Comparison of ENCODE assay signal across 18 cellular contexts in genomic region chr12:9711664-9712063, GRCh38. TPM values are rescaled to one million over a fixed set of nuclear protein-coding genes. Genes with fewer than 3 reads are reported as not detected.
DNase-seq lines count a peak whose midpoint lies in the region; ATAC-seq, FAIRE-seq and TF ChIP-seq lines count a peak whose summit lies in the region.
"Had no signal": no experiment of that assay in that cellular context is flagged by ENCODE, and none has a peak within 500 bp of the region (broad histone marks: within the 10 kb centered on the region; RNA-seq: fewer than 3 reads in every experiment).

No MANE protein-coding gene starts in this region.

- CTCF ChIA-PET in OCI-LY7 (lab: Charles Lee; ENCODE audit: unreplicated experiment) = interaction anchor here (0.9 to 2.8 kb wide), 2 partner anchors 15 to 77 kb away, joined by 3 to 7 read pairs; no protein-coding TSS in a partner anchor
- CTCF ChIA-PET in activated CD8-positive, alpha-beta T cell treated with anti-CD3 and anti-CD28 coated beads for 36 hours (lab: Charles Lee) = interaction anchor here (0.8 to 1.6 kb wide), 6 partner anchors 9 to 77 kb away, joined by 3 to 7 read pairs (median 4); no protein-coding TSS in a partner anchor

- H3K4me1 Mint-ChIP-seq in stimulated activated memory B cell treated with anti-CD40 and anti-IgM and Interleukin-4, amounts not matched to agents 10 μg/mL and 1 μg/mL and 100 μg/mL, for 72 hours = peaks cover 90% of the 10 kb centered on the region
- H3K4me1 Mint-ChIP-seq in activated CD8-positive, alpha-beta T cell treated with anti-CD3 and anti-CD28 coated beads for 36 hours (ENCODE audit: low read depth) = peaks cover 40% of the 10 kb centered on the region

- DNase-seq in ELR (ENCODE audit: low read depth) (peak; percentile 6), OCI-LY7 (ENCODE audit: low spot score) (no peak), foreskin melanocyte (peak; percentile 8), HTR-8/SVneo (ENCODE audit: insufficient read length, low spot score) (no peak), hepatocyte (ENCODE audit: low spot score) (no peak)
- no peak for DNase-seq in activated CD8-positive, alpha-beta T cell treated with anti-CD3 and anti-CD28 coated beads for 36 hours
- DNase-seq: activated CD4-positive, CD25-positive, alpha-beta regulatory T cell; anterior cingulate cortex; C1 segment of cervical spinal cord; left ventricle myocardium superior; MG63; NCI-H446 had no signal

- no peaks in the 10 kb centered on the region for H3K27me3 Mint-ChIP-seq in stimulated activated memory B cell treated with anti-CD40 and anti-IgM and Interleukin-4, amounts not matched to agents 10 μg/mL and 1 μg/mL and 100 μg/mL, for 72 hours
- H3K27me3 Mint-ChIP-seq in activated CD8-positive, alpha-beta T cell treated with anti-CD3 and anti-CD28 coated beads for 36 hours = no peaks in the 10 kb centered on the region

- no peaks in the 10 kb centered on the region for H3K27me3 ChIP-seq in hepatocyte
- H3K27me3 ChIP-seq: gastroesophageal sphincter, MG63 had no signal

- peaks cover 44% of the 10 kb centered on the region for H3K36me3 Mint-ChIP-seq in stimulated activated memory B cell treated with anti-CD40 and anti-IgM and Interleukin-4, amounts not matched to agents 10 μg/mL and 1 μg/mL and 100 μg/mL, for 72 hours
- H3K36me3 Mint-ChIP-seq in activated CD8-positive, alpha-beta T cell treated with anti-CD3 and anti-CD28 coated beads for 36 hours (ENCODE audit: low read depth) = peaks cover 11% of the 10 kb centered on the region

- H3K9me3 ChIP-seq in OCI-LY7 (ENCODE audit: low read length) (peaks cover 8% of the 10 kb centered on the region; the same call in 1 of the 2 replicates), hepatocyte (ENCODE audit: low read depth) (no peaks in the 10 kb centered on the region)
- H3K9me3 ChIP-seq: gastroesophageal sphincter, MG63 had no signal

- H3K4me1 ChIP-seq in OCI-LY7 (ENCODE audit: insufficient read depth, low read length, poor library complexity, severe bottlenecking) (peaks cover 97% of the 10 kb centered on the region), hepatocyte (ENCODE audit: insufficient read depth) (no peaks in the 10 kb centered on the region)
- H3K4me1 ChIP-seq: gastroesophageal sphincter had no signal

- H4K20me1 ChIP-seq in OCI-LY7 (ENCODE audit: insufficient read depth, low read length) (no peaks in the 10 kb centered on the region), hepatocyte (ENCODE audit: insufficient read depth, poor library complexity, severe bottlenecking) (no peaks in the 10 kb centered on the region)

- no peak for ATAC-seq in stimulated activated memory B cell treated with anti-CD40 and anti-IgM and Interleukin-4, amounts not matched to agents 10 μg/mL and 1 μg/mL and 100 μg/mL, for 72 hours
- no peak for ATAC-seq in activated CD8-positive, alpha-beta T cell treated with anti-CD3 and anti-CD28 coated beads for 36 hours
- ATAC-seq: gastroesophageal sphincter, left ventricle myocardium superior had no signal

- peaks cover 24% of the 10 kb centered on the region for H3K36me3 ChIP-seq in OCI-LY7 (ENCODE audit: insufficient read depth, low read length)
- no peaks in the 10 kb centered on the region for H3K36me3 ChIP-seq in hepatocyte (replicated peaks; ENCODE audit: insufficient read depth, low read depth)
- H3K36me3 ChIP-seq: gastroesophageal sphincter, MG63 had no signal

- H3K9me2 ChIP-seq in OCI-LY7 (ENCODE audit: insufficient read depth, low read length) (no peaks in the 10 kb centered on the region), hepatocyte (replicated peaks; ENCODE audit: insufficient read depth) (no peaks in the 10 kb centered on the region)

- H3K4me2 ChIP-seq in OCI-LY7 (ENCODE audit: low read length) (peak overlapping the region; percentile 63; the same call in 1 of the 2 replicates), hepatocyte (no peak overlapping the region)

- H3K27ac Mint-ChIP-seq in stimulated activated memory B cell treated with anti-CD40 and anti-IgM and Interleukin-4, amounts not matched to agents 10 μg/mL and 1 μg/mL and 100 μg/mL, for 72 hours = peak overlapping the region; percentile 81
- no peak overlapping the region for H3K27ac Mint-ChIP-seq in activated CD8-positive, alpha-beta T cell treated with anti-CD3 and anti-CD28 coated beads for 36 hours

- TF ChIP-seq CTCF in OCI-LY7 (conservative IDR thresholded peaks at IDR 0.05; ENCODE audit: low read length) = no peak
- no peak for TF ChIP-seq CTCF in activated CD8-positive, alpha-beta T cell treated with anti-CD3 and anti-CD28 coated beads for 36 hours (IDR thresholded peaks at IDR 0.05)
- no peak for TF ChIP-seq CTCF in hepatocyte (IDR thresholded peaks at IDR 0.05; ENCODE audit: poor library complexity)

- intact Hi-C loops in OCI-LY7 (cut with micrococcal nuclease; ENCODE audit: unreplicated experiment) = no loop called here
- intact Hi-C loops in activated CD8-positive, alpha-beta T cell treated with anti-CD3 and anti-CD28 coated beads for 36 hours (cut with micrococcal nuclease) = no loop called here

- H3K79me2 ChIP-seq in OCI-LY7 (ENCODE audit: insufficient read depth, low read depth, low read length) = peaks cover 2% of the 10 kb centered on the region; the same call in 1 of the 2 replicates
- H3K79me2 ChIP-seq in hepatocyte = no peaks in the 10 kb centered on the region

- peaks cover 9% of the 10 kb centered on the region for H3K9me3 Mint-ChIP-seq in stimulated activated memory B cell treated with anti-CD40 and anti-IgM and Interleukin-4, amounts not matched to agents 10 μg/mL and 1 μg/mL and 100 μg/mL, for 72 hours
- H3K9me3 Mint-ChIP-seq in activated CD8-positive, alpha-beta T cell treated with anti-CD3 and anti-CD28 coated beads for 36 hours = no peaks in the 10 kb centered on the region

- WGBS in hepatocyte (ENCODE audit: low lambda C conversion rate, missing lambda C conversion rate) = 52% methylated on average over 1 of the region's 1 CpG

- POLR2A ChIA-PET in OCI-LY7 (lab: Charles Lee) = interaction anchor here (0.6 to 3.2 kb wide), 22 partner anchors 8 to 690 kb away, joined by 3 to 29 read pairs (median 4); partner anchors contain the start of genes CD69, CLEC2D, CLECL1 and KLRB1
- POLR2A ChIA-PET in activated CD8-positive, alpha-beta T cell treated with anti-CD3 and anti-CD28 coated beads for 36 hours (lab: Charles Lee) = interaction anchor here (0.8 to 1.7 kb wide), 4 partner anchors 10 to 63 kb away, joined by 5 read pairs; no protein-coding TSS in a partner anchor

- BruUV-seq in OCI-LY7 (replicated peaks; lab: Mats Ljungman, UMichigan) = no TSS peak

- FAIRE-seq in HTR-8/SVneo (lab: Jason Lieb, UNC) = no peak
- FAIRE-seq: endothelial cell of umbilical vein had no signal

- H2AFZ ChIP-seq in OCI-LY7 (ENCODE audit: low read length) (no peak overlapping the region), hepatocyte (no peak overlapping the region)

- H3K4me3 ChIP-seq in OCI-LY7 (ENCODE audit: low read depth, low read length, poor library complexity, severe bottlenecking) (no peak overlapping the region), hepatocyte (no peak overlapping the region)
- H3K4me3 ChIP-seq: coronary artery, gastroesophageal sphincter, MG63 had no signal

- H3K27ac ChIP-seq in OCI-LY7 (ENCODE audit: low read depth, low read length, poor library complexity, severe bottlenecking) = peak overlapping the region; percentile 99
- H3K27ac ChIP-seq in hepatocyte = no peak overlapping the region
- H3K27ac ChIP-seq: coronary artery, gastroesophageal sphincter had no signal

- H3K4me3 Mint-ChIP-seq in stimulated activated memory B cell treated with anti-CD40 and anti-IgM and Interleukin-4, amounts not matched to agents 10 μg/mL and 1 μg/mL and 100 μg/mL, for 72 hours = no peak overlapping the region
- no peak overlapping the region for H3K4me3 Mint-ChIP-seq in activated CD8-positive, alpha-beta T cell treated with anti-CD3 and anti-CD28 coated beads for 36 hours

RNA-seq across cellular contexts. Expression of gene CLECL1, which starts 21.2 kb away (rescaled TPM):
- total RNA-seq in OCI-LY7 (2014; rRNA removed; shearing (Covaris generic)) = 68.4 and 73.3 TPM in 2 replicates
- total RNA-seq in OCI-LY7 (2022) (106 and 114 TPM in 2 replicates), hepatocyte (not detected in 2 replicates)
- total RNA-seq in activated CD8-positive, alpha-beta T cell treated with anti-CD3 and anti-CD28 coated beads for 36 hours = 1 to 10 TPM; 6.0 to 8.5 TPM
- not detected in 2 replicates for polyA plus RNA-seq in hepatocyte
- total RNA-seq: endothelial cell of umbilical vein, gastroesophageal sphincter, left ventricle myocardium superior, skeletal muscle tissue, temporal lobe had no signal
- polyA plus RNA-seq: endothelial cell of umbilical vein had no signal

RNA-seq across cellular contexts. Expression of gene CLEC2D, which starts 42.2 kb away (rescaled TPM):
- 56.9 and 59.6 TPM in 2 replicates for total RNA-seq in OCI-LY7 (2014; rRNA removed; shearing (Covaris generic))
- total RNA-seq in OCI-LY7 (2022) (146 and 177 TPM in 2 replicates), hepatocyte (5.7 and 6.0 TPM in 2 replicates)
- total RNA-seq in activated CD8-positive, alpha-beta T cell treated with anti-CD3 and anti-CD28 coated beads for 36 hours = 100 to 1,000 TPM; 240 to 259 TPM
- 3.7 and 3.9 TPM in 2 replicates for polyA plus RNA-seq in hepatocyte

RNA-seq across cellular contexts. Expression of gene CD69, which starts 49.0 kb away (rescaled TPM):
- 12.3 and 13.7 TPM in 2 replicates for total RNA-seq in OCI-LY7 (2014; rRNA removed; shearing (Covaris generic))
- total RNA-seq in OCI-LY7 (2022) (9.7 and 10.3 TPM in 2 replicates), hepatocyte (0.07 TPM in 1 of 2 replicates, not detected in the other)
- total RNA-seq in activated CD8-positive, alpha-beta T cell treated with anti-CD3 and anti-CD28 coated beads for 36 hours = 100 to 1,000 TPM; 166 to 174 TPM
- 0.57 TPM in 1 of 2 replicates, not detected in the other for polyA plus RNA-seq in hepatocyte

Comparison
In these comparisons a context has a peak if more than half of its experiments do, and no peak if none do; other contexts are left out.
1. DNase-seq: peak in ELR (single experiment) and foreskin melanocyte (single experiment); none in OCI-LY7 (single experiment), HTR-8/SVneo (single experiment), activated CD8-positive, alpha-beta T cell treated with anti-CD3 and anti-CD28 coated beads for 36 hours (single experiment) and hepatocyte (single experiment).
2. RNA of gene CLECL1, which starts 21.2 kb away (total RNA-seq): 68.4 to 114 TPM in OCI-LY7; 6.0 to 8.5 TPM in activated CD8-positive, alpha-beta T cell treated with anti-CD3 and anti-CD28 coated beads for 36 hours and not detected in hepatocyte; every median in the first group is over 4 times any median in the second.
3. RNA of gene CD69, which starts 49.0 kb away (total RNA-seq): 166 to 174 TPM in activated CD8-positive, alpha-beta T cell treated with anti-CD3 and anti-CD28 coated beads for 36 hours; 9.7 to 13.7 TPM in OCI-LY7 and 0.07 TPM in hepatocyte; every median in the first group is over 10 times any median in the second.